8 cellular contexts compared by ENCODE assay signal in genomic region chr7:158811461-158811860, GRCh38. TPM values are rescaled to one million over a fixed set of nuclear protein-coding genes. Genes with fewer than 3 reads are reported as not detected.
DNase-seq lines count a peak whose midpoint lies in the region; ATAC-seq and TF ChIP-seq lines count a peak whose summit lies in the region.

No MANE protein-coding gene starts in this region.

- H3K36me3 Mint-ChIP-seq in CD8-positive, alpha-beta T cell = peaks cover 50% of the 10 kb centered on the region

- peaks cover 5% of the 10 kb centered on the region; the same call in 1 of the 2 replicates for H4K20me1 ChIP-seq in Karpas-422 (ENCODE audit: insufficient read depth, low read depth, low read length)

- intact Hi-C loops in CD8-positive, alpha-beta T cell (cut with DNase I, micrococcal nuclease) = loop anchor here in 1 of 2 experiments (5.0 kb wide), 1 partner anchor 46 kb away; the partner anchor contains the start of gene DYNC2I1

- H3K4me2 ChIP-seq in skeletal muscle satellite cell (ENCODE audit: low read length) (peak overlapping the region; percentile 13), Karpas-422 (ENCODE audit: low read depth, low read length, poor library complexity, severe bottlenecking) (no peak overlapping the region)

- H3K9ac ChIP-seq in skeletal muscle satellite cell (ENCODE audit: low read depth, low read length) (no peak overlapping the region), Karpas-422 (ENCODE audit: low read length) (no peak overlapping the region)

- peaks cover 4% of the 10 kb centered on the region for H3K36me3 ChIP-seq in CD8-positive, alpha-beta T cell (ENCODE audit: insufficient read depth, low read length)
- H3K36me3 ChIP-seq in skeletal muscle satellite cell (ENCODE audit: insufficient read depth, low read length) (peaks cover 9% of the 10 kb centered on the region), BE2C (no peaks in the 10 kb centered on the region), Karpas-422 (ENCODE audit: insufficient read depth, low read length) (peaks cover 20% of the 10 kb centered on the region)

- H3K4me1 ChIP-seq in CD8-positive, alpha-beta T cell (ENCODE audit: insufficient read depth, low read length) = peaks cover 73% of the 10 kb centered on the region
- peaks cover 30% of the 10 kb centered on the region for H3K4me1 ChIP-seq in skeletal muscle satellite cell (ENCODE audit: control insufficient read depth, insufficient read depth, low read length)
- no peaks in the 10 kb centered on the region for H3K4me1 ChIP-seq in BE2C
- peaks cover 58% of the 10 kb centered on the region for H3K4me1 ChIP-seq in Karpas-422 (ENCODE audit: low read length)

- DNase-seq in CD8-positive, alpha-beta T cell = peak in 3 of 7 experiments; percentile 43 to 52 (median 46)
- peak; percentile 63 to 70 for DNase-seq in activated CD4-positive, alpha-beta T cell treated with anti-CD3 and anti-CD28 coated beads for 4 hours
- DNase-seq in epithelial cell of prostate (ENCODE audit: low read depth, low spot score) = peak; percentile 37
- no peak for DNase-seq in BE2C
- no peak for DNase-seq in Karpas-422
- DNase-seq in T-helper 9 cell = no peak
- DNase-seq in NCI-H526 treated with DMSO at 0.1 percent for 48 hours (lab: John Stamatoyannopoulos, UW) = no peak

- peaks cover 96% of the 10 kb centered on the region for H3K79me2 ChIP-seq in Karpas-422 (ENCODE audit: low read length)

- POLR2A ChIA-PET in CD8-positive, alpha-beta T cell (lab: Charles Lee) = interaction anchor here (1.9 to 4.5 kb wide), 3 partner anchors 10 to 52 kb away, joined by 9 to 32 read pairs (median 16); partner anchors contain the start of gene ESYT2

- no peaks in the 10 kb centered on the region for H3K9me3 ChIP-seq in CD8-positive, alpha-beta T cell (ENCODE audit: low read length)
- H3K9me3 ChIP-seq in skeletal muscle satellite cell (replicated peaks; ENCODE audit: low read length) (no peaks in the 10 kb centered on the region), BE2C (no peaks in the 10 kb centered on the region), Karpas-422 (ENCODE audit: low read length) (no peaks in the 10 kb centered on the region)

- no peaks in the 10 kb centered on the region for H3K27me3 Mint-ChIP-seq in CD8-positive, alpha-beta T cell (ENCODE audit: low read depth)

- peaks cover 82% of the 10 kb centered on the region for H3K4me1 Mint-ChIP-seq in CD8-positive, alpha-beta T cell (ENCODE audit: low read depth)

- peak overlapping the region; percentile 53 for H3K27ac ChIP-seq in CD8-positive, alpha-beta T cell (ENCODE audit: low read depth, low read length)
- peak overlapping the region; percentile 64 for H3K27ac ChIP-seq in epithelial cell of prostate
- no peak overlapping the region for H3K27ac ChIP-seq in Karpas-422 (ENCODE audit: low read length)

- no peak overlapping the region for H2AFZ ChIP-seq in Karpas-422 (ENCODE audit: low read length)

- H3K27ac Mint-ChIP-seq in CD8-positive, alpha-beta T cell = peak overlapping the region; percentile 91

- ATAC-seq in CD8-positive, alpha-beta T cell = no peak

- H3K27me3 ChIP-seq in CD8-positive, alpha-beta T cell (ENCODE audit: insufficient read depth, low read length) = no peaks in the 10 kb centered on the region
- no peaks in the 10 kb centered on the region for H3K27me3 ChIP-seq in skeletal muscle satellite cell (ENCODE audit: control insufficient read depth, insufficient read depth, low read length)
- H3K27me3 ChIP-seq in BE2C = no peaks in the 10 kb centered on the region
- H3K27me3 ChIP-seq in Karpas-422 (ENCODE audit: low read length) = no peaks in the 10 kb centered on the region

- no peaks in the 10 kb centered on the region for H3K9me3 Mint-ChIP-seq in CD8-positive, alpha-beta T cell

- no peaks in the 10 kb centered on the region for H3K9me2 ChIP-seq in Karpas-422 (replicated peaks; ENCODE audit: insufficient read depth, low read length)

- CTCF ChIA-PET in CD8-positive, alpha-beta T cell (lab: Charles Lee) = interaction anchor here (1.0 to 1.9 kb wide), 3 partner anchors 13 to 51 kb away, joined by 3 to 7 read pairs (median 3); partner anchors contain the start of gene ESYT2

- no peak for TF ChIP-seq CTCF in CD8-positive, alpha-beta T cell (IDR thresholded peaks at IDR 0.05)
- no peak for TF ChIP-seq CTCF in BE2C (IDR thresholded peaks at IDR 0.05; ENCODE audit: low read depth, low read length)

- H3K4me3 ChIP-seq in CD8-positive, alpha-beta T cell (ENCODE audit: low read depth, low read length) = peak overlapping the region; percentile 31
- H3K4me3 ChIP-seq in skeletal muscle satellite cell (ENCODE audit: low read length) (no peak overlapping the region), BE2C (ENCODE audit: low read depth, low read length) (no peak overlapping the region), Karpas-422 (ENCODE audit: low read length) (no peak overlapping the region)

- peak overlapping the region; percentile 74 for H3K4me3 Mint-ChIP-seq in CD8-positive, alpha-beta T cell

RNA-seq across cellular contexts. Expression of gene ESYT2, which starts 17.8 kb away (rescaled TPM):
- 10 to 100 TPM; 76.8 to 84.4 TPM for total RNA-seq in CD8-positive, alpha-beta T cell
- 64.7 and 71.0 TPM in 2 replicates for total RNA-seq in skeletal muscle satellite cell (2012; rRNA removed)
- 21.7 TPM for polyA plus RNA-seq in BE2C (2012; ENCODE audit: insufficient read depth, insufficient read length, low read depth)
- total RNA-seq in Karpas-422 (2014; rRNA removed; shearing (Covaris generic); ENCODE audit: low replicate concordance) = 216 and 242 TPM in 2 replicates

RNA-seq across cellular contexts. Expression of gene DYNC2I1, which starts 44.9 kb away (rescaled TPM):
- total RNA-seq in CD8-positive, alpha-beta T cell = 10 to 100 TPM; 13.0 to 14.2 TPM
- 3.3 and 5.0 TPM in 2 replicates for total RNA-seq in skeletal muscle satellite cell (2012; rRNA removed)
- polyA plus RNA-seq in BE2C (2012; ENCODE audit: insufficient read depth, insufficient read length, low read depth) = 26.5 TPM
- 15.9 and 40.0 TPM in 2 replicates for total RNA-seq in Karpas-422 (2014; rRNA removed; shearing (Covaris generic); ENCODE audit: low replicate concordance)

Comparison
In these comparisons a context has a peak if more than half of its experiments do, and no peak if none do; other contexts are left out.
1. DNase-seq: peak in activated CD4-positive, alpha-beta T cell treated with anti-CD3 and anti-CD28 coated beads for 4 hours (2 of 2) and epithelial cell of prostate (single experiment); none in BE2C (single experiment), Karpas-422 (single experiment), T-helper 9 cell (single experiment) and NCI-H526 treated with DMSO at 0.1 percent for 48 hours (single experiment).